1 cellular context compared by ENCODE assay signal in the genomic region with DNA sequence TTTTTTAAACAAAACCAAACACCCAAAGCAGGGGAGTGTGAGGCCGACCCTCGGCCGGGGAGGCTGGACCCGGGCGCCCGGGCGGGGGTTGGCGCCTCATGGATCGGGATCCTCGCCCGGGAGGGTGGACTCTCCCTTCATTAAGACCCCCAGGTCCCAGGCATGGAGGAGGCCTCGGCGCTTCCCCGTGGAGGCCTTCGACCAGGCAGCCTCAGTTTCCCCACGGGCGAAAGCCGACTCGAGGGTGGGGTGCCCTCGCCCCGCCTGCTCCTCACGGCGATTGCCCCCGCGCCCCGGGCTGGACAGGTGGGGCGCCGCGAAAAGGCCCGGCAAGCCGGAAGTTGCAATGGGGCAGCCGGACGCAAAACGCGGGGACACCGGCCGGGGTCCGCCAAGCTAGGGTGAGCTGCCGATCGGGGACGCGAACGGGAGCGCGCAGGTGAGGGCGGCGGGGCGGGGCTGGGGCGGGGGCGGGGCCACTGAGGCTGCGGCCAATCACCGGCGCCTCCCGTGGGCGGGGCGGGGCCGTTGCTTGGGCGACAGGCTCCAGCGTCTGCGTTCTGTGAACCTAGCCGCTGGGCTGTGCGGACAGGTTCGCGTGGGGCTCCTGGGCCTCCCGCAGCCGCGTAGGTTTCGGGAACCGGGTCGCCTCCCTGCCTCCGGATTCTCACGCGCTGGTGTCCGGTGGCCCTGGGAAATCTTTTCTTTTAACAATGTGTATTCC.
TF ChIP-seq lines count a peak whose summit lies in the region.

No MANE protein-coding gene starts in this region.

TF ChIP-seq in HepG2, 621 proteins besides CTCF, POLR2A, EP300 and RAD21 (continued from another document and continues in another):
- TF ChIP-seq, protein P1, sequence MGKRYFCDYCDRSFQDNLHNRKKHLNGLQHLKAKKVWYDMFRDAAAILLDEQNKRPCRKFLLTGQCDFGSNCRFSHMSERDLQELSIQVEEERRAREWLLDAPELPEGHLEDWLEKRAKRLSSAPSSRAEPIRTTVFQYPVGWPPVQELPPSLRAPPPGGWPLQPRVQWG (CRISPR knock-in tag; IDR thresholded peaks at IDR 0.05; ENCODE audit: borderline replicate concordance, low read depth) = no peak
- TF ChIP-seq ZNF282 (IDR thresholded peaks at IDR 0.05; ENCODE audit: partially characterized antibody) (no peak), ZNF441 (CRISPR knock-in tag; IDR thresholded peaks at IDR 0.05; ENCODE audit: borderline replicate concordance) (no peak), GATAD1 (CRISPR knock-in tag; IDR thresholded peaks at IDR 0.05) (peak; percentile 93), YY1 (IDR thresholded peaks at IDR 0.05; ENCODE audit: insufficient read depth, insufficient replicate concordance, low read depth, low read length) (peak; percentile 75), ZNF143 (CRISPR knock-in tag; IDR thresholded peaks at IDR 0.05) (peak; percentile 56), ZBTB7A (CRISPR knock-in tag; IDR thresholded peaks at IDR 0.05) (peak; percentile 66; the same call in 1 of the 2 replicates), SMAD9 (CRISPR knock-in tag; IDR thresholded peaks at IDR 0.05) (no peak), ZNF703 (CRISPR knock-in tag; IDR thresholded peaks at IDR 0.05; ENCODE audit: borderline replicate concordance) (no peak), PHF20 (CRISPR knock-in tag; IDR thresholded peaks at IDR 0.05) (peak; percentile 95), ZNF207 (IDR thresholded peaks at IDR 0.05; ENCODE audit: borderline replicate concordance) (no peak), ARHGAP35 (CRISPR knock-in tag; IDR thresholded peaks at IDR 0.05; ENCODE audit: borderline replicate concordance) (no peak), HOXA5 (CRISPR knock-in tag; IDR thresholded peaks at IDR 0.05) (0 out of 2 replicates have a peak, but pooled peaks have one; percentile 8), ZNF589 (CRISPR knock-in tag; conservative IDR thresholded peaks at IDR 0.05) (no peak), HDAC6 (IDR thresholded peaks at IDR 0.05; ENCODE audit: low read depth, low read length) (no peak), ZNF775 (CRISPR knock-in tag; IDR thresholded peaks at IDR 0.05; ENCODE audit: borderline replicate concordance) (no peak), POLR2G (IDR thresholded peaks at IDR 0.05; ENCODE audit: low read depth, low read length) (peak; percentile 88), SALL1 (CRISPR knock-in tag; IDR thresholded peaks at IDR 0.05) (peak; percentile 70), CBX5 (CRISPR knock-in tag; IDR thresholded peaks at IDR 0.05; ENCODE audit: borderline replicate concordance) (peak; percentile 45; the same call in 1 of the 2 replicates), IRF2 (CRISPR knock-in tag; IDR thresholded peaks at IDR 0.05) (peak; percentile 78), ZNF296 (CRISPR knock-in tag; conservative IDR thresholded peaks at IDR 0.05) (no peak), KLF13 (CRISPR knock-in tag; IDR thresholded peaks at IDR 0.05) (no peak), ZNF7 (CRISPR knock-in tag; IDR thresholded peaks at IDR 0.05) (no peak), ZNF446 (CRISPR knock-in tag; IDR thresholded peaks at IDR 0.05) (no peak), SIX1 (CRISPR knock-in tag; IDR thresholded peaks at IDR 0.05; ENCODE audit: borderline replicate concordance) (peak; percentile 42; the same call in 1 of the 2 replicates), ZNF335 (CRISPR knock-in tag; IDR thresholded peaks at IDR 0.05) (peak; percentile 51; the same call in 1 of the 2 replicates), ZNF235 (CRISPR knock-in tag; IDR thresholded peaks at IDR 0.05; ENCODE audit: borderline replicate concordance) (no peak), NCOA1 (CRISPR knock-in tag; IDR thresholded peaks at IDR 0.05) (no peak), ZNF737 (CRISPR knock-in tag; IDR thresholded peaks at IDR 0.05; ENCODE audit: borderline replicate concordance) (no peak), ZMYM4 (CRISPR knock-in tag; IDR thresholded peaks at IDR 0.05) (peak; percentile 65), ARNT (IDR thresholded peaks at IDR 0.05) (no peak), ZNF776 (CRISPR knock-in tag; IDR thresholded peaks at IDR 0.05) (peak; percentile 88; the same call in 1 of the 2 replicates), ZNF205 (CRISPR knock-in tag; IDR thresholded peaks at IDR 0.05) (peak; percentile 92), SIN3B (IDR thresholded peaks at IDR 0.05; ENCODE audit: low read length) (no peak), MXD4 (CRISPR knock-in tag; IDR thresholded peaks at IDR 0.05) (peak; percentile 20; the same call in 1 of the 2 replicates), ZNF138 (CRISPR knock-in tag; IDR thresholded peaks at IDR 0.05; ENCODE audit: low read depth) (no peak), ZSCAN25 (CRISPR knock-in tag; IDR thresholded peaks at IDR 0.05) (no peak), ZMAT3 (CRISPR knock-in tag; conservative IDR thresholded peaks at IDR 0.05) (no peak), ZBTB42 (CRISPR knock-in tag; IDR thresholded peaks at IDR 0.05) (no peak), KLF16 (CRISPR knock-in tag; IDR thresholded peaks at IDR 0.05) (peak in 1 of 2 experiments; percentile 66; a peak in 1 of 4 replicates)
- TF ChIP-seq, protein P2, sequence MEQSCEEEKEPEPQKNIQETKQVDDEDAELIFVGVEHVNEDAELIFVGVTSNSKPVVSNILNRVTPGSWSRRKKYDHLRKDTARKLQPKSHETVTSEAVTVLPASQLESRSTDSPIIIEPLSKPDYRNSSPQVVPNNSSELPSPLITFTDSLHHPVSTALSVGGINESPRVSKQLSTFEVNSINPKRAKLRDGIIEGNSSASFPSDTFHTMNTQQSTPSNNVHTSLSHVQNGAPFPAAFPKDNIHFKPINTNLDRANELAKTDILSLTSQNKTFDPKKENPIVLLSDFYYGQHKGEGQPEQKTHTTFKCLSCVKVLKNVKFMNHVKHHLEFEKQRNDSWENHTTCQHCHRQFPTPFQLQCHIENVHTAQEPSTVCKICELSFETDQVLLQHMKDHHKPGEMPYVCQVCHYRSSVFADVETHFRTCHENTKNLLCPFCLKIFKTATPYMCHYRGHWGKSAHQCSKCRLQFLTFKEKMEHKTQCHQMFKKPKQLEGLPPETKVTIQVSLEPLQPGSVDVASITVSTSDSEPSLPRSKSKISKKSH (CRISPR knock-in tag; IDR thresholded peaks at IDR 0.05; ENCODE audit: borderline replicate concordance) = peak; percentile 25; the same call in 1 of the 2 replicates
- TF ChIP-seq, protein P3, sequence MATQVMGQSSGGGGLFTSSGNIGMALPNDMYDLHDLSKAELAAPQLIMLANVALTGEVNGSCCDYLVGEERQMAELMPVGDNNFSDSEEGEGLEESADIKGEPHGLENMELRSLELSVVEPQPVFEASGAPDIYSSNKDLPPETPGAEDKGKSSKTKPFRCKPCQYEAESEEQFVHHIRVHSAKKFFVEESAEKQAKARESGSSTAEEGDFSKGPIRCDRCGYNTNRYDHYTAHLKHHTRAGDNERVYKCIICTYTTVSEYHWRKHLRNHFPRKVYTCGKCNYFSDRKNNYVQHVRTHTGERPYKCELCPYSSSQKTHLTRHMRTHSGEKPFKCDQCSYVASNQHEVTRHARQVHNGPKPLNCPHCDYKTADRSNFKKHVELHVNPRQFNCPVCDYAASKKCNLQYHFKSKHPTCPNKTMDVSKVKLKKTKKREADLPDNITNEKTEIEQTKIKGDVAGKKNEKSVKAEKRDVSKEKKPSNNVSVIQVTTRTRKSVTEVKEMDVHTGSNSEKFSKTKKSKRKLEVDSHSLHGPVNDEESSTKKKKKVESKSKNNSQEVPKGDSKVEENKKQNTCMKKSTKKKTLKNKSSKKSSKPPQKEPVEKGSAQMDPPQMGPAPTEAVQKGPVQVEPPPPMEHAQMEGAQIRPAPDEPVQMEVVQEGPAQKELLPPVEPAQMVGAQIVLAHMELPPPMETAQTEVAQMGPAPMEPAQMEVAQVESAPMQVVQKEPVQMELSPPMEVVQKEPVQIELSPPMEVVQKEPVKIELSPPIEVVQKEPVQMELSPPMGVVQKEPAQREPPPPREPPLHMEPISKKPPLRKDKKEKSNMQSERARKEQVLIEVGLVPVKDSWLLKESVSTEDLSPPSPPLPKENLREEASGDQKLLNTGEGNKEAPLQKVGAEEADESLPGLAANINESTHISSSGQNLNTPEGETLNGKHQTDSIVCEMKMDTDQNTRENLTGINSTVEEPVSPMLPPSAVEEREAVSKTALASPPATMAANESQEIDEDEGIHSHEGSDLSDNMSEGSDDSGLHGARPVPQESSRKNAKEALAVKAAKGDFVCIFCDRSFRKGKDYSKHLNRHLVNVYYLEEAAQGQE (IDR thresholded peaks at IDR 0.05; ENCODE audit: borderline replicate concordance in 1 of 2, low read depth in 1 of 2, low read length in 2 of 2) = no peak
- TF ChIP-seq, protein P4, sequence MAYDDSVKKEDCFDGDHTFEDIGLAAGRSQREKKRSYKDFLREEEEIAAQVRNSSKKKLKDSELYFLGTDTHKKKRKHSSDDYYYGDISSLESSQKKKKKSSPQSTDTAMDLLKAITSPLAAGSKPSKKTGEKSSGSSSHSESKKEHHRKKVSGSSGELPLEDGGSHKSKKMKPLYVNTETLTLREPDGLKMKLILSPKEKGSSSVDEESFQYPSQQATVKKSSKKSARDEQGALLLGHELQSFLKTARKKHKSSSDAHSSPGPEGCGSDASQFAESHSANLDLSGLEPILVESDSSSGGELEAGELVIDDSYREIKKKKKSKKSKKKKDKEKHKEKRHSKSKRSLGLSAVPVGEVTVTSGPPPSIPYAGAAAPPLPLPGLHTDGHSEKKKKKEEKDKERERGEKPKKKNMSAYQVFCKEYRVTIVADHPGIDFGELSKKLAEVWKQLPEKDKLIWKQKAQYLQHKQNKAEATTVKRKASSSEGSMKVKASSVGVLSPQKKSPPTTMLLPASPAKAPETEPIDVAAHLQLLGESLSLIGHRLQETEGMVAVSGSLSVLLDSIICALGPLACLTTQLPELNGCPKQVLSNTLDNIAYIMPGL (CRISPR knock-in tag; IDR thresholded peaks at IDR 0.05; ENCODE audit: borderline replicate concordance in 1 of 2, low read depth in 1 of 2) = peak; percentile 75 to 92; a peak in 3 of 4 replicates
- TF ChIP-seq, protein P5, sequence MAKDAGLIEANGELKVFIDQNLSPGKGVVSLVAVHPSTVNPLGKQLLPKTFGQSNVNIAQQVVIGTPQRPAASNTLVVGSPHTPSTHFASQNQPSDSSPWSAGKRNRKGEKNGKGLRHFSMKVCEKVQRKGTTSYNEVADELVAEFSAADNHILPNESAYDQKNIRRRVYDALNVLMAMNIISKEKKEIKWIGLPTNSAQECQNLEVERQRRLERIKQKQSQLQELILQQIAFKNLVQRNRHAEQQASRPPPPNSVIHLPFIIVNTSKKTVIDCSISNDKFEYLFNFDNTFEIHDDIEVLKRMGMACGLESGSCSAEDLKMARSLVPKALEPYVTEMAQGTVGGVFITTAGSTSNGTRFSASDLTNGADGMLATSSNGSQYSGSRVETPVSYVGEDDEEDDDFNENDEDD (CRISPR knock-in tag; IDR thresholded peaks at IDR 0.05; ENCODE audit: borderline replicate concordance) = peak; percentile 72; the same call in 1 of the 2 replicates
- TF ChIP-seq, protein P6, sequence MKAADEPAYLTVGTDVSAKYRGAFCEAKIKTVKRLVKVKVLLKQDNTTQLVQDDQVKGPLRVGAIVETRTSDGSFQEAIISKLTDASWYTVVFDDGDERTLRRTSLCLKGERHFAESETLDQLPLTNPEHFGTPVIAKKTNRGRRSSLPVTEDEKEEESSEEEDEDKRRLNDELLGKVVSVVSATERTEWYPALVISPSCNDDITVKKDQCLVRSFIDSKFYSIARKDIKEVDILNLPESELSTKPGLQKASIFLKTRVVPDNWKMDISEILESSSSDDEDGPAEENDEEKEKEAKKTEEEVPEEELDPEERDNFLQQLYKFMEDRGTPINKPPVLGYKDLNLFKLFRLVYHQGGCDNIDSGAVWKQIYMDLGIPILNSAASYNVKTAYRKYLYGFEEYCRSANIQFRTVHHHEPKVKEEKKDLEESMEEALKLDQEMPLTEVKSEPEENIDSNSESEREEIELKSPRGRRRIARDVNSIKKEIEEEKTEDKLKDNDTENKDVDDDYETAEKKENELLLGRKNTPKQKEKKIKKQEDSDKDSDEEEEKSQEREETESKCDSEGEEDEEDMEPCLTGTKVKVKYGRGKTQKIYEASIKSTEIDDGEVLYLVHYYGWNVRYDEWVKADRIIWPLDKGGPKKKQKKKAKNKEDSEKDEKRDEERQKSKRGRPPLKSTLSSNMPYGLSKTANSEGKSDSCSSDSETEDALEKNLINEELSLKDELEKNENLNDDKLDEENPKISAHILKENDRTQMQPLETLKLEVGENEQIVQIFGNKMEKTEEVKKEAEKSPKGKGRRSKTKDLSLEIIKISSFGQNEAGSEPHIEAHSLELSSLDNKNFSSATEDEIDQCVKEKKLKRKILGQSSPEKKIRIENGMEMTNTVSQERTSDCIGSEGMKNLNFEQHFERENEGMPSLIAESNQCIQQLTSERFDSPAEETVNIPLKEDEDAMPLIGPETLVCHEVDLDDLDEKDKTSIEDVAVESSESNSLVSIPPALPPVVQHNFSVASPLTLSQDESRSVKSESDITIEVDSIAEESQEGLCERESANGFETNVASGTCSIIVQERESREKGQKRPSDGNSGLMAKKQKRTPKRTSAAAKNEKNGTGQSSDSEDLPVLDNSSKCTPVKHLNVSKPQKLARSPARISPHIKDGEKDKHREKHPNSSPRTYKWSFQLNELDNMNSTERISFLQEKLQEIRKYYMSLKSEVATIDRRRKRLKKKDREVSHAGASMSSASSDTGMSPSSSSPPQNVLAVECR (CRISPR knock-in tag; IDR thresholded peaks at IDR 0.05; ENCODE audit: borderline replicate concordance) = peak; percentile 88
- TF ChIP-seq, protein P7, sequence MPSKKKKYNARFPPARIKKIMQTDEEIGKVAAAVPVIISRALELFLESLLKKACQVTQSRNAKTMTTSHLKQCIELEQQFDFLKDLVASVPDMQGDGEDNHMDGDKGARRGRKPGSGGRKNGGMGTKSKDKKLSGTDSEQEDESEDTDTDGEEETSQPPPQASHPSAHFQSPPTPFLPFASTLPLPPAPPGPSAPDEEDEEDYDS (CRISPR knock-in tag; IDR thresholded peaks at IDR 0.05) = no peak
- TF ChIP-seq, protein P8, sequence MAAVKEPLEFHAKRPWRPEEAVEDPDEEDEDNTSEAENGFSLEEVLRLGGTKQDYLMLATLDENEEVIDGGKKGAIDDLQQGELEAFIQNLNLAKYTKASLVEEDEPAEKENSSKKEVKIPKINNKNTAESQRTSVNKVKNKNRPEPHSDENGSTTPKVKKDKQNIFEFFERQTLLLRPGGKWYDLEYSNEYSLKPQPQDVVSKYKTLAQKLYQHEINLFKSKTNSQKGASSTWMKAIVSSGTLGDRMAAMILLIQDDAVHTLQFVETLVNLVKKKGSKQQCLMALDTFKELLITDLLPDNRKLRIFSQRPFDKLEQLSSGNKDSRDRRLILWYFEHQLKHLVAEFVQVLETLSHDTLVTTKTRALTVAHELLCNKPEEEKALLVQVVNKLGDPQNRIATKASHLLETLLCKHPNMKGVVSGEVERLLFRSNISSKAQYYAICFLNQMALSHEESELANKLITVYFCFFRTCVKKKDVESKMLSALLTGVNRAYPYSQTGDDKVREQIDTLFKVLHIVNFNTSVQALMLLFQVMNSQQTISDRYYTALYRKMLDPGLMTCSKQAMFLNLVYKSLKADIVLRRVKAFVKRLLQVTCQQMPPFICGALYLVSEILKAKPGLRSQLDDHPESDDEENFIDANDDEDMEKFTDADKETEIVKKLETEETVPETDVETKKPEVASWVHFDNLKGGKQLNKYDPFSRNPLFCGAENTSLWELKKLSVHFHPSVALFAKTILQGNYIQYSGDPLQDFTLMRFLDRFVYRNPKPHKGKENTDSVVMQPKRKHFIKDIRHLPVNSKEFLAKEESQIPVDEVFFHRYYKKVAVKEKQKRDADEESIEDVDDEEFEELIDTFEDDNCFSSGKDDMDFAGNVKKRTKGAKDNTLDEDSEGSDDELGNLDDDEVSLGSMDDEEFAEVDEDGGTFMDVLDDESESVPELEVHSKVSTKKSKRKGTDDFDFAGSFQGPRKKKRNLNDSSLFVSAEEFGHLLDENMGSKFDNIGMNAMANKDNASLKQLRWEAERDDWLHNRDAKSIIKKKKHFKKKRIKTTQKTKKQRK (IDR thresholded peaks at IDR 0.05; ENCODE audit: low read length) = no peak
